In genomic region chr19:4233282-4233853, GRCh38 we compare ENCODE assay signal across 9 cellular contexts. TPM values are rescaled to one million over a fixed set of nuclear protein-coding genes. Genes with fewer than 3 reads are reported as not detected.
DNase-seq lines count a peak whose midpoint lies in the region; ATAC-seq and TF ChIP-seq lines count a peak whose summit lies in the region.
"Had no signal": no experiment of that assay in that cellular context is flagged by ENCODE, and none has a peak within 500 bp of the region (broad histone marks: within the 10 kb centered on the region; RNA-seq: fewer than 3 reads in every experiment).

No MANE protein-coding gene starts in this region.

- no peak overlapping the region for H2AFZ ChIP-seq in OCI-LY3 (ENCODE audit: low read depth, low read length)

- H3K4me1 ChIP-seq in OCI-LY3 (ENCODE audit: low read length), result peaks cover 35% of the 10 kb centered on the region
- H3K4me1 ChIP-seq in gastrocnemius medialis, result no peaks in the 10 kb centered on the region

- H3K4me3 ChIP-seq in OCI-LY3 (ENCODE audit: low read length) (no peak overlapping the region), gastrocnemius medialis (no peak overlapping the region)

- H3K27me3 ChIP-seq in OCI-LY3 (ENCODE audit: low read depth, low read length), result no peaks in the 10 kb centered on the region
- H3K27me3 ChIP-seq in gastrocnemius medialis, result peaks cover 40 to 49% (median 42%) of the 10 kb centered on the region in 3 donors

- DNase-seq in DMS 273 (lab: John Stamatoyannopoulos, UW; ENCODE audit: unreplicated experiment) (peak; percentile 83), DMS 273 treated with DMSO at 0.1 percent for 48 hours (lab: John Stamatoyannopoulos, UW) (no peak), glomerular visceral epithelial cell (ENCODE audit: extremely low spot score) (peak; percentile 39), gastrocnemius medialis (no peak), HCEC 1CT (no peak)
- peak; percentile 72 for DNase-seq in activated T-cell treated with anti-CD3 and anti-CD28 coated beads, Interleukin-2, amount 50 U/mL, for 1 hour

- intact Hi-C loops in gastrocnemius medialis (cut with DNase I; ENCODE audit: low total_unique reads), result no loop called here

- peak overlapping the region; percentile 15; the same call in 1 of the 2 replicates for H3K4me2 ChIP-seq in OCI-LY3 (ENCODE audit: low read length)

- no peaks in the 10 kb centered on the region for H3K9me3 ChIP-seq in OCI-LY3 (ENCODE audit: insufficient read depth, low read length)
- no peaks in the 10 kb centered on the region for H3K9me3 ChIP-seq in gastrocnemius medialis

- peaks cover 79% of the 10 kb centered on the region for H3K79me2 ChIP-seq in OCI-LY3 (ENCODE audit: low read length)

- ATAC-seq in gastrocnemius medialis (no peak), GM18505 (IDR thresholded peaks at IDR 0.05; ENCODE audit: unreplicated experiment) (no peak)

- H3K27ac ChIP-seq in OCI-LY3 (ENCODE audit: low read length), result peak overlapping the region; percentile 42; the same call in 1 of the 2 replicates
- no peak overlapping the region for H3K27ac ChIP-seq in gastrocnemius medialis

- peaks cover 73% of the 10 kb centered on the region for H3K36me3 ChIP-seq in OCI-LY3 (replicated peaks; ENCODE audit: low read depth, low read length)
- H3K36me3 ChIP-seq in gastrocnemius medialis, result no peaks in the 10 kb centered on the region

- peaks cover 46% of the 10 kb centered on the region for H4K20me1 ChIP-seq in OCI-LY3 (ENCODE audit: insufficient read depth, low read length)

- TF ChIP-seq CTCF in OCI-LY3 (IDR thresholded peaks at IDR 0.05; ENCODE audit: low read depth, low read length), result peak; percentile 93
- TF ChIP-seq CTCF in gastrocnemius medialis (IDR thresholded peaks at IDR 0.05 in 4 of 5, conservative IDR thresholded peaks at IDR 0.05 in 1 of 5), result peak in 4 of 5 experiments; percentile 26 to 50 (median 40)

- H3K9ac ChIP-seq in OCI-LY3 (ENCODE audit: low read length), result no peak overlapping the region

- in situ Hi-C loops in gastrocnemius medialis (cut with MboI; ENCODE audit: low sequenced_read_pairs in 4 of 4), result no loop called here

- TF ChIP-seq POLR2A in gastrocnemius medialis (IDR thresholded peaks at IDR 0.05) (no peak), GM18505 (IDR thresholded peaks at IDR 0.05; ENCODE audit: borderline replicate concordance, extremely low read depth, insufficient read depth, insufficient read length) (no peak)

RNA-seq across cellular contexts. Expression of gene EBI3, which starts 4.0 kb away (rescaled TPM):
- total RNA-seq in gastrocnemius medialis, result 1 to 10 TPM in 1 of 4 donors, under 1 TPM in 2, not detected in 1; 0.38 to 1.7 (median 0.85) TPM

RNA-seq across cellular contexts. Expression of gene YJU2, which starts 13.5 kb away (rescaled TPM):
- 10 to 100 TPM; 13.5 to 37.8 (median 19.9) TPM for total RNA-seq in gastrocnemius medialis

RNA-seq across cellular contexts. Expression of gene SHD, which starts 45.7 kb away (rescaled TPM):
- total RNA-seq in gastrocnemius medialis, result under 1 TPM in 1 of 4 donors, not detected in 3; 0.26 TPM
- total RNA-seq: dermis microvascular lymphatic vessel endothelial cell had no signal

RNA-seq across cellular contexts. Expression of gene ANKRD24, which starts 50.9 kb away (rescaled TPM):
- total RNA-seq in gastrocnemius medialis, result 1 to 10 TPM in 1 of 4 donors, under 1 TPM in 3; 0.13 to 3.0 (median 0.45) TPM

RNA-seq across cellular contexts. Expression of gene SIRT6, which starts 51.0 kb away (rescaled TPM):
- 10 to 100 TPM; 11.7 to 25.7 (median 13.7) TPM for total RNA-seq in gastrocnemius medialis

Comparison
In these comparisons a context has a peak if more than half of its experiments do, and no peak if none do; other contexts are left out.
1. DNase-seq: peak in DMS 273 (single experiment), activated T-cell treated with anti-CD3 and anti-CD28 coated beads, Interleukin-2, amount 50 U/mL, for 1 hour (single experiment) and glomerular visceral epithelial cell (single experiment); none in DMS 273 treated with DMSO at 0.1 percent for 48 hours (single experiment), gastrocnemius medialis (0 of 2) and HCEC 1CT (single experiment).